14 cellular contexts compared by ENCODE assay signal in genomic region chr20:10645205-10645570, GRCh38. TPM values are rescaled to one million over a fixed set of nuclear protein-coding genes. Genes with fewer than 3 reads are reported as not detected.
DNase-seq lines count a peak whose midpoint lies in the region; ATAC-seq and TF ChIP-seq lines count a peak whose summit lies in the region.
"Had no signal": no experiment of that assay in that cellular context is flagged by ENCODE, and none has a peak within 500 bp of the region (broad histone marks: within the 10 kb centered on the region; RNA-seq: fewer than 3 reads in every experiment).

No MANE protein-coding gene starts in this region.

- 0 out of 2 replicates have a peak overlapping the region, but pooled peaks have one; percentile 23 for H3K27ac Mint-ChIP-seq in WTC11
- peak overlapping the region; percentile 78 for H3K27ac Mint-ChIP-seq in progenitor cell of endocrine pancreas
- H3K27ac Mint-ChIP-seq in type B pancreatic cell = peak overlapping the region; percentile 48
- H3K27ac Mint-ChIP-seq: CD4-positive, CD25-positive, alpha-beta regulatory T cell had no signal

- H3K27ac ChIP-seq in caudate nucleus (ENCODE audit: low read depth, low read length) = peak overlapping the region; percentile 9
- H3K27ac ChIP-seq: KMS-11 had no signal

- CTCF ChIA-PET in WTC11 (lab: Charles Lee) = no interaction called here

- ATAC-seq in WTC11 = no peak
- no peak for ATAC-seq in HG02588 (IDR thresholded peaks at IDR 0.05; ENCODE audit: unreplicated experiment)

- DNase-seq in WTC11 (ENCODE audit: low spot score) (no peak), caudate nucleus (lab: John Stamatoyannopoulos, UW) (no peak), progenitor cell of endocrine pancreas (ENCODE audit: low spot score, unreplicated experiment) (no peak), type B pancreatic cell (ENCODE audit: extremely low spot score, unreplicated experiment) (no peak), NCI-H510A treated with DMSO at 0.1 percent for 48 hours (lab: John Stamatoyannopoulos, UW) (no peak), NCI-H1105 (lab: John Stamatoyannopoulos, UW) (no peak)
- DNase-seq: CD4-positive, CD25-positive, alpha-beta regulatory T cell; EL; H7; NCI-H1048; NCI-H2107; NCI-H2227 treated with DMSO at 0.1 percent for 48 hours had no signal

- H3K4me1 Mint-ChIP-seq in WTC11 = peaks cover 31% of the 10 kb centered on the region
- H3K4me1 Mint-ChIP-seq in progenitor cell of endocrine pancreas (ENCODE audit: low read depth) = peaks cover 10% of the 10 kb centered on the region
- H3K4me1 Mint-ChIP-seq in type B pancreatic cell (ENCODE audit: unreplicated experiment) = peaks cover 49% of the 10 kb centered on the region
- H3K4me1 Mint-ChIP-seq: CD4-positive, CD25-positive, alpha-beta regulatory T cell had no signal

- no peaks in the 10 kb centered on the region for H3K9me3 Mint-ChIP-seq in WTC11
- H3K9me3 Mint-ChIP-seq in progenitor cell of endocrine pancreas (ENCODE audit: low read depth) = no peaks in the 10 kb centered on the region
- no peaks in the 10 kb centered on the region for H3K9me3 Mint-ChIP-seq in type B pancreatic cell

- no peak overlapping the region for H3K4me3 Mint-ChIP-seq in WTC11
- no peak overlapping the region for H3K4me3 Mint-ChIP-seq in progenitor cell of endocrine pancreas (ENCODE audit: low read depth)
- H3K4me3 Mint-ChIP-seq in type B pancreatic cell = no peak overlapping the region
- H3K4me3 Mint-ChIP-seq: CD4-positive, CD25-positive, alpha-beta regulatory T cell had no signal

- POLR2A ChIA-PET in WTC11 (lab: Charles Lee) = no interaction called here

- TF ChIP-seq CTCF in WTC11 (IDR thresholded peaks at IDR 0.05) (no peak), progenitor cell of endocrine pancreas (IDR thresholded peaks at IDR 0.05; ENCODE audit: unreplicated experiment) (no peak), type B pancreatic cell (conservative IDR thresholded peaks at IDR 0.05) (no peak)

- H3K27me3 Mint-ChIP-seq in WTC11 (ENCODE audit: low read depth) (no peaks in the 10 kb centered on the region), progenitor cell of endocrine pancreas (no peaks in the 10 kb centered on the region), type B pancreatic cell (no peaks in the 10 kb centered on the region)
- H3K27me3 Mint-ChIP-seq: CD4-positive, CD25-positive, alpha-beta regulatory T cell had no signal

- H3K36me3 Mint-ChIP-seq in WTC11 (peaks cover 92% of the 10 kb centered on the region), progenitor cell of endocrine pancreas (ENCODE audit: insufficient read depth) (peaks cover 55% of the 10 kb centered on the region), type B pancreatic cell (peaks cover 75% of the 10 kb centered on the region)
- H3K36me3 Mint-ChIP-seq: CD4-positive, CD25-positive, alpha-beta regulatory T cell had no signal

TF ChIP-seq in WTC11, 78 proteins besides CTCF, POLR2A, EP300 and RAD21:
- TF ChIP-seq NR2C2 (CRISPR knock-in tag; IDR thresholded peaks at IDR 0.05) = no peak
- no peak for TF ChIP-seq CBFB (CRISPR knock-in tag; IDR thresholded peaks at IDR 0.05; ENCODE audit: low read depth)
- TF ChIP-seq ARID4B (CRISPR knock-in tag; IDR thresholded peaks at IDR 0.05; ENCODE audit: borderline replicate concordance) = no peak
- TF ChIP-seq TP53 (CRISPR knock-in tag; IDR thresholded peaks at IDR 0.05) = no peak
- TF ChIP-seq, protein P1, sequence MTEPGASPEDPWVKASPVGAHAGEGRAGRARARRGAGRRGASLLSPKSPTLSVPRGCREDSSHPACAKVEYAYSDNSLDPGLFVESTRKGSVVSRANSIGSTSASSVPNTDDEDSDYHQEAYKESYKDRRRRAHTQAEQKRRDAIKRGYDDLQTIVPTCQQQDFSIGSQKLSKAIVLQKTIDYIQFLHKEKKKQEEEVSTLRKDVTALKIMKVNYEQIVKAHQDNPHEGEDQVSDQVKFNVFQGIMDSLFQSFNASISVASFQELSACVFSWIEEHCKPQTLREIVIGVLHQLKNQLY (CRISPR knock-in tag; IDR thresholded peaks at IDR 0.05) = no peak
- no peak for TF ChIP-seq NFE2L1 (CRISPR knock-in tag; IDR thresholded peaks at IDR 0.05)
- no peak for TF ChIP-seq SMAD4 (CRISPR knock-in tag; IDR thresholded peaks at IDR 0.05)
- no peak for TF ChIP-seq TEAD4 (CRISPR knock-in tag; IDR thresholded peaks at IDR 0.05)
- TF ChIP-seq, protein P2, sequence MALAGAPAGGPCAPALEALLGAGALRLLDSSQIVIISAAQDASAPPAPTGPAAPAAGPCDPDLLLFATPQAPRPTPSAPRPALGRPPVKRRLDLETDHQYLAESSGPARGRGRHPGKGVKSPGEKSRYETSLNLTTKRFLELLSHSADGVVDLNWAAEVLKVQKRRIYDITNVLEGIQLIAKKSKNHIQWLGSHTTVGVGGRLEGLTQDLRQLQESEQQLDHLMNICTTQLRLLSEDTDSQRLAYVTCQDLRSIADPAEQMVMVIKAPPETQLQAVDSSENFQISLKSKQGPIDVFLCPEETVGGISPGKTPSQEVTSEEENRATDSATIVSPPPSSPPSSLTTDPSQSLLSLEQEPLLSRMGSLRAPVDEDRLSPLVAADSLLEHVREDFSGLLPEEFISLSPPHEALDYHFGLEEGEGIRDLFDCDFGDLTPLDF (CRISPR knock-in tag; IDR thresholded peaks at IDR 0.05) = no peak
TF ChIP-seq in WTC11: peak in this region for 0.

RNA-seq across cellular contexts. Expression of gene JAG1, which starts 28.6 kb away (rescaled TPM):
- total RNA-seq in WTC11 (2021) (38.3 to 45.2 TPM (median 41.6 TPM) in 3 replicates), progenitor cell of endocrine pancreas (260 and 277 TPM in 2 replicates), type B pancreatic cell (ENCODE audit: low replicate concordance) (31.9 and 58.4 TPM in 2 replicates)

Comparison
In these comparisons a context has a peak if more than half of its experiments do, and no peak if none do; other contexts are left out.
1. H3K27ac Mint-ChIP-seq: peak in every context shown above with its lines; median percentile 78 in progenitor cell of endocrine pancreas; 48 in type B pancreatic cell; 23 in WTC11.